ENCODE assay signal across 1 cellular context in the genomic region with DNA sequence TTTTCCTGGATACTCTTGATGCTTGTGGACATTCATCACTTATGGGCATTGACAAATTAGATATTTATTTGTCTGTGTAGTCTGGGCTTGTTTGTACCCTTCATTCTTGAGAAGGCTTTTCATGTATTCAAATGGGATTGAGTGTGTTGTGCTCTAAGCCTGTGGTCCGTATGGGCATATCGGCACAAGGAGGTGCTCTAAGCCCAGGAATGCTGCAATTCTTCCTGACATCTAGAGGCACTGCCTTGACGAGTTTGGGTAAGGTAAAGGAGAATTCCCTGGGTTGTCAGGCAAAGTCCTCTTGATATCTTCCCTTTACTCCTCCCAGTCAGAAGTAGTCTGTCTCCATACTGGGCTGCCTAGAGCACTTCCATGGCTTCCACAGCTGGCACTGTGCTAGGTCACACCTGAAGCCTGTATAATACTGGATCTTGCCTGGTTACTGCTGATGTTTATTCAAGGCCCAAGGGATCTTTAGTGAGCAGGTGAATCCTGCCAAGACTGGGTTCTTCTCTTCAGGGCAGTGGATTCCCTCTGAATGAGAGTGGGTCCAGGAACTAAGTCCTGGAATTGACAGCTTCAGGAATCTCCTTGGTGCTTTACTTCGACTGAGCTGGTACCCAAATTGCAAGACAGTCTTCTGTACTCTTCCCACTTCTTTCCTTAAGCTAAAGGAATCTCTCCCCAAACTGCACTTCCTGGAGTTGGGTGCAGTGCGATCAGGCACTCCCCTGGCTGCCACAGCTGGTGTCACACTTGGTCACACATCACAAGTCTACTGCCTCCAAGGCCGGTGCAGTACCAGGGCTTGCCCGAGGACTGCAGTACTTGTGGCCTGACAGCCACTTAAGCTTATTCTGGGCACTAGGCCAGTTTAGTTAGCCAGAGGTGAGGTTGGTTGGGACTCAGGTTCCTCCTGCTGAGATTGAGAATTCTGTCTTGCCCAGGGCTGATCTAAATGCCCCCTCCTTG.
TF ChIP-seq lines count a peak whose summit lies in the region.

No MANE protein-coding gene starts in this region.

TF ChIP-seq in GM23338, 12 proteins besides CTCF, POLR2A, EP300 and RAD21 (continued from another document):
- no peak for TF ChIP-seq POLR2AphosphoS5 (IDR thresholded peaks at IDR 0.05; ENCODE audit: low read depth)
- no peak for TF ChIP-seq JUNB (IDR thresholded peaks at IDR 0.05; ENCODE audit: unreplicated experiment)
